23 cellular contexts compared by ENCODE assay signal in genomic region chr12:19808371-19808770, GRCh38.
DNase-seq lines count a peak whose midpoint lies in the region; ATAC-seq, FAIRE-seq and TF ChIP-seq lines count a peak whose summit lies in the region.
"Had no signal": no experiment of that assay in that cellular context is flagged by ENCODE, and none has a peak within 500 bp of the region (broad histone marks: within the 10 kb centered on the region; RNA-seq: fewer than 3 reads in every experiment).

No MANE protein-coding gene starts in this region.

- no peak for TF ChIP-seq EP300 in ovary (IDR thresholded peaks at IDR 0.05)

- H3K27me3 Mint-ChIP-seq in activated T-helper 2 cell treated with anti-CD3 and anti-CD28 coated beads, Interferon-gamma antibody, Interleukin-2, Interleukin-4, amounts not matched to agents 10 μg/mL and 5 μg/mL and 100 μg/mL, durations not matched to agents 14 hours and 24 hours and 36 hours (ENCODE audit: low read depth): no peaks in the 10 kb centered on the region
- no peaks in the 10 kb centered on the region for H3K27me3 Mint-ChIP-seq in astrocyte (ENCODE audit: low read depth, unreplicated experiment)
- H3K27me3 Mint-ChIP-seq: B cell; CD4-positive, alpha-beta T cell had no signal

- WGBS in ovary, 3 donors: 91 to 97% (median 93%) methylated on average over 2 of the region's 2 CpGs
- WGBS in esophagus squamous epithelium, 2 donors: 81 to 88% methylated on average over 2 of the region's 2 CpGs

- H3K4me1 Mint-ChIP-seq in activated T-helper 2 cell treated with anti-CD3 and anti-CD28 coated beads, Interferon-gamma antibody, Interleukin-2, Interleukin-4, amounts not matched to agents 10 μg/mL and 5 μg/mL and 100 μg/mL, durations not matched to agents 14 hours and 24 hours and 36 hours (ENCODE audit: low read depth): peaks cover 4% of the 10 kb centered on the region
- no peaks in the 10 kb centered on the region for H3K4me1 Mint-ChIP-seq in astrocyte (ENCODE audit: low read depth, unreplicated experiment)
- H3K4me1 Mint-ChIP-seq: B cell, CD14-positive monocyte had no signal

- H3K4me2 ChIP-seq in astrocyte (ENCODE audit: low read length): no peak overlapping the region
- H3K4me2 ChIP-seq: BLaER1 had no signal

- H3K36me3 ChIP-seq in astrocyte (ENCODE audit: insufficient read depth, low read length) (no peaks in the 10 kb centered on the region), ovary (no peaks in the 10 kb centered on the region), esophagus squamous epithelium (no peaks in the 10 kb centered on the region)
- H3K36me3 ChIP-seq: BLaER1 had no signal

- H3K9me3 Mint-ChIP-seq in activated T-helper 2 cell treated with anti-CD3 and anti-CD28 coated beads, Interferon-gamma antibody, Interleukin-2, Interleukin-4, amounts not matched to agents 10 μg/mL and 5 μg/mL and 100 μg/mL, durations not matched to agents 14 hours and 24 hours and 36 hours: peaks cover 35% of the 10 kb centered on the region
- peaks cover 2% of the 10 kb centered on the region for H3K9me3 Mint-ChIP-seq in astrocyte (ENCODE audit: unreplicated experiment)

- no peak overlapping the region for H3K9ac ChIP-seq in astrocyte (ENCODE audit: low read length)
- H3K9ac ChIP-seq: BLaER1, GM23248 had no signal

- H3K36me3 Mint-ChIP-seq in activated T-helper 2 cell treated with anti-CD3 and anti-CD28 coated beads, Interferon-gamma antibody, Interleukin-2, Interleukin-4, amounts not matched to agents 10 μg/mL and 5 μg/mL and 100 μg/mL, durations not matched to agents 14 hours and 24 hours and 36 hours (ENCODE audit: low read depth): peaks cover 9% of the 10 kb centered on the region
- H3K36me3 Mint-ChIP-seq in astrocyte (ENCODE audit: low read depth, unreplicated experiment): peaks cover 5% of the 10 kb centered on the region
- H3K36me3 Mint-ChIP-seq: CD14-positive monocyte had no signal

- no peaks in the 10 kb centered on the region for H4K20me1 ChIP-seq in astrocyte (ENCODE audit: insufficient read depth, low read length)
- H4K20me1 ChIP-seq: BLaER1 had no signal

- H3K27ac Mint-ChIP-seq in activated T-helper 2 cell treated with anti-CD3 and anti-CD28 coated beads, Interferon-gamma antibody, Interleukin-2, Interleukin-4, amounts not matched to agents 10 μg/mL and 5 μg/mL and 100 μg/mL, durations not matched to agents 14 hours and 24 hours and 36 hours: peak overlapping the region; percentile 26
- H3K27ac Mint-ChIP-seq in astrocyte (ENCODE audit: unreplicated experiment): no peak overlapping the region
- H3K27ac Mint-ChIP-seq: B cell; CD14-positive monocyte; CD4-positive, alpha-beta T cell had no signal

- H3K4me3 Mint-ChIP-seq in activated T-helper 2 cell treated with anti-CD3 and anti-CD28 coated beads, Interferon-gamma antibody, Interleukin-2, Interleukin-4, amounts not matched to agents 10 μg/mL and 5 μg/mL and 100 μg/mL, durations not matched to agents 14 hours and 24 hours and 36 hours (ENCODE audit: low read depth): no peak overlapping the region
- H3K4me3 Mint-ChIP-seq in astrocyte (ENCODE audit: unreplicated experiment): no peak overlapping the region
- H3K4me3 Mint-ChIP-seq: B cell; CD14-positive monocyte; CD4-positive, alpha-beta T cell had no signal

- no peaks in the 10 kb centered on the region for H3K27me3 ChIP-seq in astrocyte (ENCODE audit: insufficient read depth, low read length)
- no peaks in the 10 kb centered on the region for H3K27me3 ChIP-seq in ovary
- no peaks in the 10 kb centered on the region for H3K27me3 ChIP-seq in esophagus squamous epithelium
- H3K27me3 ChIP-seq: BLaER1 had no signal

- H3K4me3 ChIP-seq in astrocyte (ENCODE audit: insufficient read depth, low read depth, low read length) (no peak overlapping the region), ovary (no peak overlapping the region), esophagus squamous epithelium (no peak overlapping the region)
- H3K4me3 ChIP-seq: BLaER1, GM23248 had no signal

- peak; percentile 5 for DNase-seq in EL
- no peak for DNase-seq in activated T-helper 2 cell treated with anti-CD3 and anti-CD28 coated beads, Interferon-gamma antibody, Interleukin-2, Interleukin-4, amounts not matched to agents 10 μg/mL and 5 μg/mL and 100 μg/mL, durations not matched to agents 14 hours and 24 hours and 36 hours (ENCODE audit: low spot score)
- DNase-seq in astrocyte (ENCODE audit: low read depth): peak; percentile 59
- DNase-seq in ovary: no peak
- no peak for DNase-seq in esophagus squamous epithelium (lab: John Stamatoyannopoulos, UW)
- DNase-seq: Calu3; CD4-positive, alpha-beta T cell; COR-L47; DMS53; DMS79 treated with DMSO at 0.1 percent for 48 hours; GF-D8; GM23248; H7; HCEC 1CT had no signal

- no peak for FAIRE-seq in astrocyte (lab: Jason Lieb, UNC)
- FAIRE-seq: A204.1, GM12891, GM18507, H1 had no signal

- H3K9me3 ChIP-seq in astrocyte (ENCODE audit: insufficient read depth, low read depth, low read length): no peaks in the 10 kb centered on the region
- no peaks in the 10 kb centered on the region for H3K9me3 ChIP-seq in ovary
- H3K9me3 ChIP-seq in esophagus squamous epithelium: no peaks in the 10 kb centered on the region

- TF ChIP-seq CTCF in astrocyte (IDR thresholded peaks at IDR 0.05; ENCODE audit: insufficient read depth, low read depth, low read length) (no peak), ovary (IDR thresholded peaks at IDR 0.05) (no peak), esophagus squamous epithelium (IDR thresholded peaks at IDR 0.05) (no peak)

- no peak for ATAC-seq in GM21360 (IDR thresholded peaks at IDR 0.05; ENCODE audit: unreplicated experiment)
- ATAC-seq in GM18520 (IDR thresholded peaks at IDR 0.05; ENCODE audit: unreplicated experiment): no peak

- H3K79me2 ChIP-seq in astrocyte (ENCODE audit: insufficient read depth, low read length): no peaks in the 10 kb centered on the region

- H2AFZ ChIP-seq in astrocyte (ENCODE audit: low read depth, low read length): no peak overlapping the region
- H2AFZ ChIP-seq: GM23248 had no signal

- H3K4me1 ChIP-seq in astrocyte (ENCODE audit: insufficient read depth, low read length) (no peaks in the 10 kb centered on the region), ovary (ENCODE audit: insufficient read depth) (no peaks in the 10 kb centered on the region), esophagus squamous epithelium (peaks cover 0 to 9% (median 0%) of the 10 kb centered on the region in 3 donors)
- H3K4me1 ChIP-seq: BLaER1 had no signal

- intact Hi-C loops in activated T-helper 2 cell treated with anti-CD3 and anti-CD28 coated beads, Interferon-gamma antibody, Interleukin-2, Interleukin-4, amounts not matched to agents 10 μg/mL and 5 μg/mL and 100 μg/mL, durations not matched to agents 14 hours and 24 hours and 36 hours (cut with micrococcal nuclease): loop anchor here (10.0 kb wide), 1 partner anchor 1646 kb away; no protein-coding TSS in a partner anchor
- intact Hi-C loops in ovary (cut with DNase I): no loop called here
- intact Hi-C loops in esophagus squamous epithelium (cut with DNase I): no loop called here

- no peak for TF ChIP-seq POLR2A in ovary (IDR thresholded peaks at IDR 0.05)
- no peak for TF ChIP-seq POLR2A in esophagus squamous epithelium (IDR thresholded peaks at IDR 0.05)

- no peak overlapping the region for H3K27ac ChIP-seq in astrocyte (ENCODE audit: low read depth, low read length)
- no peak overlapping the region for H3K27ac ChIP-seq in ovary
- H3K27ac ChIP-seq in esophagus squamous epithelium: no peak overlapping the region
- H3K27ac ChIP-seq: BLaER1, GM23248 had no signal

Comparison
In these comparisons a context has a peak if more than half of its experiments do, and no peak if none do; other contexts are left out.
1. DNase-seq: peak in EL (single experiment) and astrocyte (single experiment); none in activated T-helper 2 cell treated with anti-CD3 and anti-CD28 coated beads, Interferon-gamma antibody, Interleukin-2, Interleukin-4, amounts not matched to agents 10 μg/mL and 5 μg/mL and 100 μg/mL, durations not matched to agents 14 hours and 24 hours and 36 hours (single experiment), ovary (0 of 5) and esophagus squamous epithelium (single experiment).